ENCODE assay signal across 10 cellular contexts in the genomic region with DNA sequence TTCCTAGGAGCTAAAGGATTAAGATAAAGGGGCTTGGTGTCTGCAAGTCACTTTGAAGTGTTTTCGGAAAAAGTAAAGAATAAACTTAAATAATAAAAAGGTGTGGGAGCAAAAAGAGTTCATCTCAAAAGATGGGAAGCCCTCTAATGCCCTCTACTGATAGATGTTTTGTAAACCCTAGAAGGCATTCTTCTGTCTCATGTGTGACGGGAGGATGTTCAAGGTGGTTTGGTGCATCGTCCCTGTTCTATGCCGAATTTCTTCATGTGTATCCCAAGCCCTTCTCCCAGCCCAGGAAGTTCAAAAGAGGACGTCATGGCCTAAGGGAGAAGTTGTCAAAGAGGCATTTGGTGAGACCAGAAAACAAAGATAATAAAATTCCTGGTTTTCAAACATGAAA. TPM values are rescaled to one million over a fixed set of nuclear protein-coding genes. Genes with fewer than 3 reads are reported as not detected.
A peak's percentile ranks its signal among the peaks of the same experiment; 100 is the strongest.
DNase-seq lines count a peak whose midpoint lies in the region; ATAC-seq and TF ChIP-seq lines count a peak whose summit lies in the region.
"Had no signal": no experiment of that assay in that cellular context is flagged by ENCODE, and none has a peak within 500 bp of the region (broad histone marks: within the 10 kb centered on the region; RNA-seq: fewer than 3 reads in every experiment).

No MANE protein-coding gene starts in this region.

- H3K79me2 ChIP-seq in DND-41 (ENCODE audit: insufficient read depth, low read length) (no peaks in the 10 kb centered on the region), GM23338 (replicated peaks; ENCODE audit: insufficient read depth) (no peaks in the 10 kb centered on the region)

- DNase-seq in DND-41 (no peak), GM23338 (ENCODE audit: low spot score) (peak; percentile 58), RPMI8226 (peak; percentile 31), foreskin fibroblast (peak in 1 of 2 donors; percentile 45), transverse colon (no peak)
- no peak for DNase-seq in activated CD8-positive, alpha-beta memory T cell treated with anti-CD3 and anti-CD28 coated beads, Interleukin-2, amount 50 U/mL, for 48 hours
- DNase-seq: ovary, Peyer's patch had no signal

- WGBS in transverse colon (ENCODE audit: low coverage in 1 of 2), 2 donors: 35 to 48% methylated on average over 5 of the region's 5 CpGs

- 0 out of 3 replicates have a peak, but pooled peaks cover 3% of the 10 kb centered on the region for H3K4me1 Mint-ChIP-seq in GM23338

- intact Hi-C loops in transverse colon (cut with DNase I; ENCODE audit: low total_unique reads): loop anchor here (2.0 kb wide), 1 partner anchor 216 kb away; no protein-coding TSS in a partner anchor

- H3K36me3 Mint-ChIP-seq in GM23338 (ENCODE audit: low read depth): peaks cover 10% of the 10 kb centered on the region

- 0 out of 2 replicates have a peak, but pooled peaks cover 4% of the 10 kb centered on the region for H3K9me2 ChIP-seq in GM23338 (ENCODE audit: insufficient read depth)

- H3K27ac Mint-ChIP-seq in GM23338: no peak overlapping the region

- H3K36me3 ChIP-seq in DND-41 (ENCODE audit: insufficient read depth, low read length): peaks cover under 1% of the 10 kb centered on the region; the same call in 1 of the 2 replicates
- no peaks in the 10 kb centered on the region for H3K36me3 ChIP-seq in GM23338 (ENCODE audit: insufficient read depth)
- H3K36me3 ChIP-seq in transverse colon: peaks cover 0 to 5% (median 2%) of the 10 kb centered on the region in 4 donors
- H3K36me3 ChIP-seq: ovary had no signal

- H3F3A ChIP-seq in GM23338 (replicated peaks; ENCODE audit: low read depth): no peaks in the 10 kb centered on the region

- H3K4me3 Mint-ChIP-seq in GM23338: no peak overlapping the region

- 0 out of 3 replicates have a peak, but pooled peaks have one; percentile 39 for ATAC-seq in DND-41 (ENCODE audit: insufficient read depth, low read depth)
- no peak; the same call in 2 of the 3 replicates for ATAC-seq in GM23338
- no peak for ATAC-seq in GM19452 (IDR thresholded peaks at IDR 0.05; ENCODE audit: unreplicated experiment)
- ATAC-seq in HG03108 (IDR thresholded peaks at IDR 0.05; ENCODE audit: unreplicated experiment): no peak

- no peak overlapping the region for H3K4me3 ChIP-seq in DND-41 (ENCODE audit: low read depth in 1 of 2, low read length in 2 of 2)
- H3K4me3 ChIP-seq in GM23338: no peak overlapping the region
- H3K4me3 ChIP-seq in foreskin fibroblast (ENCODE audit: low read depth in 1 of 2, low read length in 2 of 2): no peak overlapping the region
- no peak overlapping the region for H3K4me3 ChIP-seq in transverse colon
- H3K4me3 ChIP-seq: ovary, Peyer's patch had no signal

- H3K27ac ChIP-seq in DND-41 (ENCODE audit: low read length): no peak overlapping the region
- no peak overlapping the region for H3K27ac ChIP-seq in GM23338 (ENCODE audit: low read depth)
- H3K27ac ChIP-seq in transverse colon: no peak overlapping the region
- H3K27ac ChIP-seq: ovary, Peyer's patch had no signal

- H2AFZ ChIP-seq in DND-41 (ENCODE audit: low read depth, low read length): no peak overlapping the region
- no peak overlapping the region for H2AFZ ChIP-seq in GM23338

- no peaks in the 10 kb centered on the region for H3K27me3 ChIP-seq in DND-41 (ENCODE audit: insufficient read depth, low read length, poor library complexity)
- H3K27me3 ChIP-seq in GM23338 (ENCODE audit: insufficient read depth): no peaks in the 10 kb centered on the region
- no peaks in the 10 kb centered on the region for H3K27me3 ChIP-seq in transverse colon
- H3K27me3 ChIP-seq: ovary, Peyer's patch had no signal

- no peak overlapping the region for H3K9ac ChIP-seq in DND-41 (ENCODE audit: low read depth, low read length)

- no peak for TF ChIP-seq EP300 in transverse colon (IDR thresholded peaks at IDR 0.05; ENCODE audit: low read depth)

- TF ChIP-seq POLR2A in transverse colon (IDR thresholded peaks at IDR 0.05): no peak

- no peak overlapping the region for H3K4me2 ChIP-seq in DND-41 (ENCODE audit: insufficient read depth, low read length)
- H3K4me2 ChIP-seq in GM23338: no peak overlapping the region

- H3K9me3 ChIP-seq in DND-41 (ENCODE audit: insufficient read depth, low read length, severe bottlenecking): no peaks in the 10 kb centered on the region
- H3K9me3 ChIP-seq in transverse colon: no peaks in the 10 kb centered on the region
- H3K9me3 ChIP-seq: ovary, Peyer's patch had no signal

- in situ Hi-C loops in transverse colon (cut with MboI; ENCODE audit: low pct_ligation_motif_present in 1 of 4, low pct_unique_long_range_greater_than_20kb in 1 of 4, low sequenced_read_pairs in 3 of 4): loop anchor here in 2 of 4 donors (25.0 kb wide), 2 partner anchors 309 to 659 kb away; a partner anchor contains a TSS

- H3K4me1 ChIP-seq in DND-41 (ENCODE audit: insufficient read depth, low read length): no peaks in the 10 kb centered on the region
- H3K4me1 ChIP-seq in GM23338 (ENCODE audit: insufficient read depth): no peaks in the 10 kb centered on the region; the same call in 1 of the 2 replicates
- H3K4me1 ChIP-seq in transverse colon: peaks cover 0 to 6% (median 0%) of the 10 kb centered on the region in 4 donors

- H3K27me3 Mint-ChIP-seq in GM23338 (ENCODE audit: insufficient read depth, low read depth, poor library complexity): peaks cover 5% of the 10 kb centered on the region

- H4K20me1 ChIP-seq in DND-41 (ENCODE audit: insufficient read depth, low read length) (no peaks in the 10 kb centered on the region), GM23338 (replicated peaks; ENCODE audit: insufficient read depth) (no peaks in the 10 kb centered on the region)

- no peaks in the 10 kb centered on the region; the same call in 2 of the 3 replicates for H3K9me3 Mint-ChIP-seq in GM23338

- TF ChIP-seq CTCF in DND-41 (IDR thresholded peaks at IDR 0.05; ENCODE audit: borderline replicate concordance, extremely low read depth, low read length, poor library complexity, severe bottlenecking) (peak; percentile 50), GM23338 (conservative IDR thresholded peaks at IDR 0.05; ENCODE audit: low read depth in 2 of 2) (peak; percentile 51 to 62), foreskin fibroblast (IDR thresholded peaks at IDR 0.05; ENCODE audit: low read depth, low read length) (peak; percentile 22), transverse colon (IDR thresholded peaks at IDR 0.05) (no peak)

TF ChIP-seq in GM23338, 12 proteins besides CTCF, POLR2A, EP300 and RAD21 (continues in another document):
- TF ChIP-seq NANOG (IDR thresholded peaks at IDR 0.05; ENCODE audit: borderline replicate concordance): no peak

RNA-seq across cellular contexts. Expression of a gene that starts 37.2 kb away (rescaled TPM):
- total RNA-seq in GM23338 (2014; rRNA removed; shearing (Covaris generic)): 1.0 and 4.2 TPM in 2 replicates
- 3.1 and 3.3 TPM in 2 replicates for polyA plus RNA-seq in GM23338 (2016; fragmentation: Nextera tagmentation; extraction: Ambion mirVana)
- total RNA-seq in transverse colon: 1 to 10 TPM in 3 of 4 donors, not detected in 1; 1.4 to 2.2 (median 1.9) TPM
- total RNA-seq: ovary had no signal
- polyA plus RNA-seq: ovary had no signal

Comparison
In these comparisons a context has a peak if more than half of its experiments do, and no peak if none do; other contexts are left out.
1. DNase-seq: peak in GM23338 (single experiment) and RPMI8226 (single experiment); none in DND-41 (single experiment), transverse colon (single experiment) and activated CD8-positive, alpha-beta memory T cell treated with anti-CD3 and anti-CD28 coated beads, Interleukin-2, amount 50 U/mL, for 48 hours (single experiment).
2. CTCF ChIP-seq: peak in DND-41 (single experiment), GM23338 (2 of 2) and foreskin fibroblast (single experiment); none in transverse colon (0 of 5).